Comparison of ENCODE assay signal across 9 cellular contexts in genomic region chr6:31730631-31731086, GRCh38. TPM values are rescaled to one million over a fixed set of nuclear protein-coding genes. Genes with fewer than 3 reads are reported as not detected.
DNase-seq lines count a peak whose midpoint lies in the region; ATAC-seq and TF ChIP-seq lines count a peak whose summit lies in the region.
"Had no signal": no experiment of that assay in that cellular context is flagged by ENCODE, and none has a peak within 500 bp of the region (broad histone marks: within the 10 kb centered on the region; RNA-seq: fewer than 3 reads in every experiment).

No MANE protein-coding gene starts in this region.

- WGBS in esophagus muscularis mucosa: 86% methylated on average over 11 of the region's 11 CpGs

- POLR2A ChIA-PET in Caco-2 (lab: Charles Lee): interaction anchor here (0.5 to 2.0 kb wide), 8 partner anchors 8 to 1242 kb away, joined by 3 to 59 read pairs (median 6); partner anchors contain the start of genes HSPA1B, MSH5 and NEU1

- H3K27me3 Mint-ChIP-seq in Caco-2 (ENCODE audit: insufficient read depth, unreplicated experiment): no peaks in the 10 kb centered on the region
- H3K27me3 Mint-ChIP-seq in progenitor cell of endocrine pancreas: no peaks in the 10 kb centered on the region

- peaks cover 96% of the 10 kb centered on the region for H3K36me3 Mint-ChIP-seq in Caco-2 (ENCODE audit: insufficient read depth, unreplicated experiment)
- H3K36me3 Mint-ChIP-seq in progenitor cell of endocrine pancreas (ENCODE audit: insufficient read depth): peaks cover 44% of the 10 kb centered on the region

- H3K27ac Mint-ChIP-seq in Caco-2 (ENCODE audit: unreplicated experiment): peak overlapping the region; percentile 84
- peak overlapping the region; percentile 96 for H3K27ac Mint-ChIP-seq in progenitor cell of endocrine pancreas

- no peak for ATAC-seq in RWPE2 (ENCODE audit: low read depth)
- no peak for ATAC-seq in omental fat pad (ENCODE audit: low FRiP score)
- no peak for ATAC-seq in GM19023 (IDR thresholded peaks at IDR 0.05; ENCODE audit: unreplicated experiment)
- ATAC-seq in HG03342 (IDR thresholded peaks at IDR 0.05; ENCODE audit: unreplicated experiment): no peak

- H3K4me3 Mint-ChIP-seq in Caco-2 (ENCODE audit: unreplicated experiment): peak overlapping the region; percentile 87
- peak overlapping the region; percentile 98 for H3K4me3 Mint-ChIP-seq in progenitor cell of endocrine pancreas (ENCODE audit: low read depth)

- H3K27ac ChIP-seq in RWPE2 (ENCODE audit: poor library complexity, severe bottlenecking): peak overlapping the region; percentile 63
- peak overlapping the region; percentile 93 to 99 (median 97) for H3K27ac ChIP-seq in esophagus muscularis mucosa (replicated peaks in 1 of 4)

- CTCF ChIA-PET in Caco-2 (lab: Charles Lee): interaction anchor here (1.2 to 2.5 kb wide), 7 partner anchors 9 to 97 kb away, joined by 3 to 30 read pairs (median 5); partner anchors contain the start of genes HSPA1B and MSH5

- no peaks in the 10 kb centered on the region for H3K27me3 ChIP-seq in Caco-2 (replicated peaks; ENCODE audit: control insufficient read depth, insufficient read depth, low read length)
- no peaks in the 10 kb centered on the region for H3K27me3 ChIP-seq in RWPE2 (ENCODE audit: insufficient read depth, poor library complexity, severe bottlenecking)
- no peaks in the 10 kb centered on the region for H3K27me3 ChIP-seq in esophagus muscularis mucosa

- H3K9me3 ChIP-seq in Caco-2: no peaks in the 10 kb centered on the region
- no peaks in the 10 kb centered on the region for H3K9me3 ChIP-seq in RWPE2 (ENCODE audit: severe bottlenecking)
- no peaks in the 10 kb centered on the region for H3K9me3 ChIP-seq in esophagus muscularis mucosa

- no peak for TF ChIP-seq POLR2A in esophagus muscularis mucosa (IDR thresholded peaks at IDR 0.05; ENCODE audit: low read depth)

- H3K9me3 Mint-ChIP-seq in Caco-2 (ENCODE audit: unreplicated experiment) (no peaks in the 10 kb centered on the region), progenitor cell of endocrine pancreas (ENCODE audit: low read depth) (no peaks in the 10 kb centered on the region)

- no TSS peak for BruUV-seq in Caco-2 (replicated peaks; lab: Mats Ljungman, UMichigan)

- no peak overlapping the region for H3K4me3 ChIP-seq in Caco-2 (ENCODE audit: low read depth, low read length)
- no peak overlapping the region for H3K4me3 ChIP-seq in RWPE2 (ENCODE audit: severe bottlenecking)
- peak overlapping the region; percentile 69 to 98 (median 94) for H3K4me3 ChIP-seq in esophagus muscularis mucosa

- H3K36me3 ChIP-seq in Caco-2 (ENCODE audit: control insufficient read depth, insufficient read depth, low read length) (peaks cover 9% of the 10 kb centered on the region), RWPE2 (ENCODE audit: low read depth) (peaks cover 50% of the 10 kb centered on the region), esophagus muscularis mucosa (peaks cover 47 to 67% (median 60%) of the 10 kb centered on the region in 4 donors)

- no peak for TF ChIP-seq EP300 in esophagus muscularis mucosa (IDR thresholded peaks at IDR 0.05)

- H3K4me1 ChIP-seq in Caco-2 (peaks cover 16% of the 10 kb centered on the region), RWPE2 (ENCODE audit: insufficient read depth, poor library complexity, severe bottlenecking) (peaks cover 13% of the 10 kb centered on the region), esophagus muscularis mucosa (peaks cover 38 to 69% (median 61%) of the 10 kb centered on the region in 4 donors)

- intact Hi-C loops in Caco-2 (cut with micrococcal nuclease; ENCODE audit: unreplicated experiment): loop anchor here (1.0 kb wide), 1 partner anchor 8 kb away; no protein-coding TSS in a partner anchor
- intact Hi-C loops in esophagus muscularis mucosa (cut with DNase I): no loop called here

- DNase-seq in Caco-2 (no peak), RWPE2 (ENCODE audit: low spot score) (no peak), esophagus muscularis mucosa (ENCODE audit: extremely low spot score) (no peak), progenitor cell of endocrine pancreas (ENCODE audit: low spot score, unreplicated experiment) (no peak), omental fat pad (ENCODE audit: low spot score) (no peak), NCI-H146 treated with DMSO at 0.1 percent for 48 hours (lab: John Stamatoyannopoulos, UW; ENCODE audit: unreplicated experiment) (no peak)

- H3K4me1 Mint-ChIP-seq in Caco-2 (ENCODE audit: low read depth, unreplicated experiment) (peaks cover 27% of the 10 kb centered on the region), progenitor cell of endocrine pancreas (ENCODE audit: low read depth) (peaks cover 29% of the 10 kb centered on the region)

- no peak for TF ChIP-seq CTCF in Caco-2 (IDR thresholded peaks at IDR 0.05; ENCODE audit: insufficient read depth in 1 of 2, low read depth in 1 of 2, low read length in 1 of 2, severe bottlenecking in 1 of 2, unreplicated experiment in 1 of 2)
- TF ChIP-seq CTCF in RWPE2 (IDR thresholded peaks at IDR 0.05; ENCODE audit: poor library complexity, severe bottlenecking): no peak
- TF ChIP-seq CTCF in esophagus muscularis mucosa (IDR thresholded peaks at IDR 0.05): no peak
- no peak for TF ChIP-seq CTCF in progenitor cell of endocrine pancreas (IDR thresholded peaks at IDR 0.05; ENCODE audit: unreplicated experiment)
- TF ChIP-seq CTCF in omental fat pad (IDR thresholded peaks at IDR 0.05): no peak

RNA-seq across cellular contexts. Expression of gene DDAH2, which starts 1.6 kb away (rescaled TPM):
- total RNA-seq in Caco-2 (2022): 82.4 and 91.6 TPM in 2 replicates
- total RNA-seq in esophagus muscularis mucosa: 100 to 1,000 TPM in 2 of 4 donors, 10 to 100 TPM in 2; 78.1 to 119 (median 100) TPM
- total RNA-seq in progenitor cell of endocrine pancreas: 218 and 233 TPM in 2 replicates
- 100 to 1,000 TPM; 103 to 148 (median 115) TPM for total RNA-seq in omental fat pad

RNA-seq across cellular contexts. Expression of gene CLIC1, which starts 5.7 kb away (rescaled TPM):
- total RNA-seq in Caco-2 (2022) (374 and 420 TPM in 2 replicates), esophagus muscularis mucosa (100 to 1,000 TPM; 208 to 379 (median 290) TPM), progenitor cell of endocrine pancreas (275 and 286 TPM in 2 replicates), omental fat pad (100 to 1,000 TPM; 244 to 443 (median 336) TPM)

RNA-seq across cellular contexts. Expression of gene MPIG6B, which starts 7.5 kb away (rescaled TPM):
- total RNA-seq in Caco-2 (2022) (not detected in 2 replicates), esophagus muscularis mucosa (not detected), progenitor cell of endocrine pancreas (not detected in 2 replicates), omental fat pad (under 1 TPM in 1 of 4 donors, not detected in 3; 0.84 TPM)
- total RNA-seq: HT1080 had no signal

RNA-seq across cellular contexts. Expression of gene LY6G6C, which starts 9.1 kb away (rescaled TPM):
- total RNA-seq in Caco-2 (2022) (0.88 and 1.3 TPM in 2 replicates), esophagus muscularis mucosa (not detected), progenitor cell of endocrine pancreas (0.60 and 1.3 TPM in 2 replicates), omental fat pad (under 1 TPM in 1 of 4 donors, not detected in 3; 0.74 TPM)
- total RNA-seq: HT1080 had no signal

RNA-seq across cellular contexts. Expression of gene MSH5, which starts 9.1 kb away (rescaled TPM):
- total RNA-seq in Caco-2 (2022) (49.6 and 51.0 TPM in 2 replicates), esophagus muscularis mucosa (1 to 10 TPM; 4.0 to 6.4 (median 4.5) TPM), progenitor cell of endocrine pancreas (45.0 and 51.3 TPM in 2 replicates), omental fat pad (10 to 100 TPM in 1 of 4 donors, 1 to 10 TPM in 3; 5.4 to 17.0 (median 7.3) TPM)

Comparison
In these comparisons a context has a peak if more than half of its experiments do, and no peak if none do; other contexts are left out.
1. H3K4me3 ChIP-seq: peak in esophagus muscularis mucosa (4 of 4); none in Caco-2 (single experiment) and RWPE2 (single experiment).